14 cellular contexts compared by ENCODE assay signal in the genomic region with DNA sequence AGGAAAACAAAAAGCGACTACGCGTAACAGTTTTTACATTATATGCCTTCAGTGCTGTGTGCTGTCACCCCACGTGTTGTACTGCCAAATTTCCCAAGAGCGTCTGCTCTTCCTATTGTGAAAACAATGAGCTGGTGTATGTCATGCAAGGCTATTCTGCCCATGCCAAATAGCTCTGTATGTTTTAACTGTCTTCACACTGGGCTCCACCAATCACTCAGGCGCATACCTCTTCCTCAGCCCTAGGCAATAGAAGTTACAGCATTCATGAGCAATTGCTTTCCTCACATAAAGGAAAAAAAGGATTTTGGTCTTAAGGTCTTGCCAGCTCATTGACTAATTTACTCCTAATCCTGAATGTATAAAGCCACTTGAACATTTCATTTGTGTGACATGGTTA.
A peak's percentile ranks its signal among the peaks of the same experiment; 100 is the strongest.
DNase-seq lines count a peak whose midpoint lies in the region; ATAC-seq, FAIRE-seq and TF ChIP-seq lines count a peak whose summit lies in the region.
"Had no signal": no experiment of that assay in that cellular context is flagged by ENCODE, and none has a peak within 500 bp of the region (broad histone marks: within the 10 kb centered on the region; RNA-seq: fewer than 3 reads in every experiment).

No MANE protein-coding gene starts in this region.

- no peaks in the 10 kb centered on the region for H3K9me3 Mint-ChIP-seq in chondrocyte (ENCODE audit: low read depth)

- H3K9me1 ChIP-seq in keratinocyte (ENCODE audit: control insufficient read depth, extremely low read depth, insufficient read depth, low read length) = no peaks in the 10 kb centered on the region

- H2AFZ ChIP-seq in keratinocyte (ENCODE audit: control insufficient read depth, low read length) = no peak overlapping the region

- no peak for ATAC-seq in GM18498 (IDR thresholded peaks at IDR 0.05; ENCODE audit: unreplicated experiment)
- ATAC-seq: right cardiac atrium had no signal

- peaks cover 53% of the 10 kb centered on the region for H3K4me1 ChIP-seq in HUES48 (ENCODE audit: control insufficient read depth, insufficient read depth, low read length)
- H3K4me1 ChIP-seq in keratinocyte (ENCODE audit: control insufficient read depth, extremely low read depth, insufficient read depth, low read length) = peaks cover 37% of the 10 kb centered on the region
- H3K4me1 ChIP-seq: thyroid gland had no signal

- H3K9ac ChIP-seq in HUES48 (ENCODE audit: low read depth, low read length) = no peak overlapping the region
- peak overlapping the region; percentile 49 for H3K9ac ChIP-seq in keratinocyte (ENCODE audit: control insufficient read depth, extremely low read depth, insufficient read depth, low read length)

- H3K36me3 Mint-ChIP-seq in chondrocyte (ENCODE audit: low read depth) = no peaks in the 10 kb centered on the region

- no peaks in the 10 kb centered on the region for H4K20me1 ChIP-seq in keratinocyte (ENCODE audit: control insufficient read depth, extremely low read depth, insufficient read depth, low read length)

- H3K4me3 Mint-ChIP-seq in chondrocyte (ENCODE audit: unreplicated experiment) = no peak overlapping the region
- H3K4me3 Mint-ChIP-seq: B cell; central memory CD8-positive, alpha-beta T cell had no signal

- H3K9me3 ChIP-seq in HUES48 (ENCODE audit: control insufficient read depth, insufficient read depth, low read length) (no peaks in the 10 kb centered on the region), keratinocyte (ENCODE audit: control insufficient read depth, low read depth, low read length) (no peaks in the 10 kb centered on the region)
- H3K9me3 ChIP-seq: thyroid gland had no signal

- H3K79me2 ChIP-seq in keratinocyte (ENCODE audit: control insufficient read depth, insufficient read depth, low read length) = no peaks in the 10 kb centered on the region

- TF ChIP-seq CTCF in AG09309 (IDR thresholded peaks at IDR 0.05; ENCODE audit: control insufficient read depth, insufficient read depth, low read depth, low read length, missing control alignments) (no peak), chondrocyte (IDR thresholded peaks at IDR 0.05) (no peak), keratinocyte (optimal IDR thresholded peaks at IDR 0.05 in 1 of 3, IDR thresholded peaks at IDR 0.05 in 1 of 3, conservative IDR thresholded peaks at IDR 0.05 in 1 of 3; ENCODE audit: extremely low read depth in 1 of 3, insufficient read depth in 2 of 3, low read length in 3 of 3) (no peak)

- H3K27ac Mint-ChIP-seq in chondrocyte (ENCODE audit: unreplicated experiment) = peak overlapping the region; percentile 70
- H3K27ac Mint-ChIP-seq: B cell had no signal

- no peaks in the 10 kb centered on the region for H3K36me3 ChIP-seq in HUES48 (ENCODE audit: control insufficient read depth, insufficient read depth, low read length)
- no peaks in the 10 kb centered on the region for H3K36me3 ChIP-seq in keratinocyte (ENCODE audit: control insufficient read depth in 2 of 2, extremely low read depth in 1 of 2, insufficient read depth in 2 of 2, low read length in 2 of 2)
- H3K36me3 ChIP-seq: thyroid gland had no signal

- H3K27ac ChIP-seq in HUES48 (ENCODE audit: low read depth, low read length) (peak overlapping the region; percentile 98), keratinocyte (ENCODE audit: control insufficient read depth, insufficient read depth, low read length) (peak overlapping the region; percentile 75)
- H3K27ac ChIP-seq: thyroid gland had no signal

- peak; percentile 94 for FAIRE-seq in keratinocyte (lab: Jason Lieb, UNC)

- H3K4me2 ChIP-seq in keratinocyte (ENCODE audit: control insufficient read depth, extremely low read depth, insufficient read depth, low read depth, low read length) = peak overlapping the region; percentile 79

- H3K27me3 Mint-ChIP-seq in chondrocyte (ENCODE audit: low read depth) = no peaks in the 10 kb centered on the region
- H3K27me3 Mint-ChIP-seq: B cell; central memory CD8-positive, alpha-beta T cell had no signal

- DNase-seq in AG09309 (ENCODE audit: low read depth) (peak; percentile 74), chondrocyte (ENCODE audit: low spot score) (no peak), keratinocyte (ENCODE audit: low read depth, low spot score) (peak; percentile 92), T-helper 9 cell (no peak), T-helper 2 cell (no peak), NCI-H128 (lab: John Stamatoyannopoulos, UW; ENCODE audit: unreplicated experiment) (no peak)
- DNase-seq: activated T-cell treated with anti-CD3 and anti-CD28 coated beads, Interleukin-2, amount 50 U/mL, for 48 hours; NCI-H345; right cardiac atrium; thyroid gland had no signal

- H3K27me3 ChIP-seq in HUES48 (ENCODE audit: control insufficient read depth, insufficient read depth, low read length) (no peaks in the 10 kb centered on the region), keratinocyte (ENCODE audit: control insufficient read depth, extremely low read depth, insufficient read depth, low read length) (no peaks in the 10 kb centered on the region)
- H3K27me3 ChIP-seq: thyroid gland had no signal

- peaks cover 61% of the 10 kb centered on the region for H3K4me1 Mint-ChIP-seq in chondrocyte (ENCODE audit: low read depth)
- H3K4me1 Mint-ChIP-seq: B cell; central memory CD8-positive, alpha-beta T cell had no signal

- dilution Hi-C loops in keratinocyte (cut with MboI; ENCODE audit: extremely low pct_ligation_motif_present, low sequenced_read_pairs) = no loop called here

- H3K4me3 ChIP-seq in AG09309 (ENCODE audit: control insufficient read depth, low read depth, low read length) (no peak overlapping the region), HUES48 (ENCODE audit: low read depth, low read length) (peak overlapping the region; percentile 4; the same call in 1 of the 2 replicates), keratinocyte (ENCODE audit: control insufficient read depth in 2 of 3, extremely low read depth in 1 of 3, insufficient read depth in 2 of 3, low read depth in 1 of 3, low read length in 3 of 3) (peak overlapping the region in 1 of 3 experiments; percentile 52)
- H3K4me3 ChIP-seq: thyroid gland had no signal

Comparison
In these comparisons a context has a peak if more than half of its experiments do, and no peak if none do; other contexts are left out.
1. DNase-seq: peak in AG09309 (single experiment) and keratinocyte (single experiment); none in chondrocyte (single experiment), T-helper 9 cell (single experiment), T-helper 2 cell (0 of 5) and NCI-H128 (single experiment).